1 cellular context compared by ENCODE assay signal in genomic region chr22:25402501-25403283, GRCh38.
TF ChIP-seq lines count a peak whose summit lies in the region.

No MANE protein-coding gene starts in this region.

TF ChIP-seq in HepG2, 621 proteins besides CTCF, POLR2A, EP300 and RAD21 (continued from another document and continues in another):
- TF ChIP-seq PRDM10 (CRISPR knock-in tag; IDR thresholded peaks at IDR 0.05; ENCODE audit: low read depth), result no peak
- TF ChIP-seq KDM3A (CRISPR knock-in tag; IDR thresholded peaks at IDR 0.05; ENCODE audit: low read depth), result peak; percentile 81
- peak; percentile 71; the same call in 1 of the 2 replicates for TF ChIP-seq MYC (CRISPR knock-in tag; IDR thresholded peaks at IDR 0.05; ENCODE audit: borderline replicate concordance)
- TF ChIP-seq ATF7 (IDR thresholded peaks at IDR 0.05), result no peak
- TF ChIP-seq ATF7 (CRISPR knock-in tag; IDR thresholded peaks at IDR 0.05), result 0 out of 2 replicates have a peak, but pooled peaks have one; percentile 30
- TF ChIP-seq ATF7-NPFF (CRISPR knock-in tag; IDR thresholded peaks at IDR 0.05; ENCODE audit: low read depth), result peak; percentile 72
- TF ChIP-seq AGO2 (optimal IDR thresholded peaks at IDR 0.05; ENCODE audit: low read depth, low read length), result no peak
- no peak for TF ChIP-seq TMF1 (CRISPR knock-in tag; IDR thresholded peaks at IDR 0.05; ENCODE audit: low read depth)
- TF ChIP-seq TARDBP (CRISPR knock-in tag; IDR thresholded peaks at IDR 0.05), result peak; percentile 63; the same call in 1 of the 2 replicates
- TF ChIP-seq ZSCAN25 (CRISPR knock-in tag; IDR thresholded peaks at IDR 0.05), result peak; percentile 97
- TF ChIP-seq GTF3A (CRISPR knock-in tag; conservative IDR thresholded peaks at IDR 0.05), result no peak
- no peak for TF ChIP-seq SUZ12 (IDR thresholded peaks at IDR 0.05; ENCODE audit: low read depth, low read length)
- TF ChIP-seq KDM6A (CRISPR knock-in tag; IDR thresholded peaks at IDR 0.05; ENCODE audit: low read depth), result peak; percentile 42; the same call in 1 of the 2 replicates
- no peak for TF ChIP-seq ZNF512B (CRISPR knock-in tag; IDR thresholded peaks at IDR 0.05; ENCODE audit: borderline replicate concordance)
- no peak for TF ChIP-seq EEA1 (CRISPR knock-in tag; IDR thresholded peaks at IDR 0.05; ENCODE audit: borderline replicate concordance)
- peak; percentile 88 for TF ChIP-seq ZNF768 (CRISPR knock-in tag; IDR thresholded peaks at IDR 0.05)
- TF ChIP-seq SP4 (CRISPR knock-in tag; IDR thresholded peaks at IDR 0.05), result no peak
- TF ChIP-seq FOXM1 (CRISPR knock-in tag; IDR thresholded peaks at IDR 0.05), result no peak
- no peak for TF ChIP-seq NAIF1 (CRISPR knock-in tag; IDR thresholded peaks at IDR 0.05; ENCODE audit: borderline replicate concordance)
- TF ChIP-seq STAT5B (CRISPR knock-in tag; IDR thresholded peaks at IDR 0.05), result no peak
- TF ChIP-seq KLF6 (CRISPR knock-in tag; IDR thresholded peaks at IDR 0.05), result no peak; the same call in 1 of the 2 replicates
- peak; percentile 62; the same call in 1 of the 2 replicates for TF ChIP-seq FOXJ3 (CRISPR knock-in tag; IDR thresholded peaks at IDR 0.05; ENCODE audit: borderline replicate concordance)
- TF ChIP-seq ZSCAN30 (CRISPR knock-in tag; IDR thresholded peaks at IDR 0.05), result no peak
- TF ChIP-seq MTERF4 (CRISPR knock-in tag; IDR thresholded peaks at IDR 0.05), result no peak
- no peak for TF ChIP-seq CHD2 (IDR thresholded peaks at IDR 0.05; ENCODE audit: low read depth, low read length)
- no peak for TF ChIP-seq ZNF720 (CRISPR knock-in tag; IDR thresholded peaks at IDR 0.05)
- 0 out of 2 replicates have a peak, but pooled peaks have one; percentile 21 for TF ChIP-seq DNMT3B (CRISPR knock-in tag; conservative IDR thresholded peaks at IDR 0.05)
- 0 out of 2 replicates have a peak, but pooled peaks have one; percentile 31 for TF ChIP-seq RERE (CRISPR knock-in tag; IDR thresholded peaks at IDR 0.05; ENCODE audit: low read depth)
- TF ChIP-seq NR3C1 (CRISPR knock-in tag; IDR thresholded peaks at IDR 0.05), result no peak
- TF ChIP-seq ZNF234 (CRISPR knock-in tag; conservative IDR thresholded peaks at IDR 0.05), result no peak
- TF ChIP-seq MNT (IDR thresholded peaks at IDR 0.05), result no peak
- TF ChIP-seq ZNF576 (CRISPR knock-in tag; IDR thresholded peaks at IDR 0.05), result no peak
- no peak; the same call in 1 of the 2 replicates for TF ChIP-seq CBFB (CRISPR knock-in tag; IDR thresholded peaks at IDR 0.05)
- TF ChIP-seq ZMAT5 (CRISPR knock-in tag; IDR thresholded peaks at IDR 0.05; ENCODE audit: borderline replicate concordance, low read depth), result no peak
- 0 out of 2 replicates have a peak, but pooled peaks have one; percentile 13 for TF ChIP-seq TRIM24 (CRISPR knock-in tag; IDR thresholded peaks at IDR 0.05)
- peak; percentile 36; the same call in 1 of the 2 replicates for TF ChIP-seq ZNF431 (CRISPR knock-in tag; IDR thresholded peaks at IDR 0.05; ENCODE audit: borderline replicate concordance, low read depth)
